In the genomic region with DNA sequence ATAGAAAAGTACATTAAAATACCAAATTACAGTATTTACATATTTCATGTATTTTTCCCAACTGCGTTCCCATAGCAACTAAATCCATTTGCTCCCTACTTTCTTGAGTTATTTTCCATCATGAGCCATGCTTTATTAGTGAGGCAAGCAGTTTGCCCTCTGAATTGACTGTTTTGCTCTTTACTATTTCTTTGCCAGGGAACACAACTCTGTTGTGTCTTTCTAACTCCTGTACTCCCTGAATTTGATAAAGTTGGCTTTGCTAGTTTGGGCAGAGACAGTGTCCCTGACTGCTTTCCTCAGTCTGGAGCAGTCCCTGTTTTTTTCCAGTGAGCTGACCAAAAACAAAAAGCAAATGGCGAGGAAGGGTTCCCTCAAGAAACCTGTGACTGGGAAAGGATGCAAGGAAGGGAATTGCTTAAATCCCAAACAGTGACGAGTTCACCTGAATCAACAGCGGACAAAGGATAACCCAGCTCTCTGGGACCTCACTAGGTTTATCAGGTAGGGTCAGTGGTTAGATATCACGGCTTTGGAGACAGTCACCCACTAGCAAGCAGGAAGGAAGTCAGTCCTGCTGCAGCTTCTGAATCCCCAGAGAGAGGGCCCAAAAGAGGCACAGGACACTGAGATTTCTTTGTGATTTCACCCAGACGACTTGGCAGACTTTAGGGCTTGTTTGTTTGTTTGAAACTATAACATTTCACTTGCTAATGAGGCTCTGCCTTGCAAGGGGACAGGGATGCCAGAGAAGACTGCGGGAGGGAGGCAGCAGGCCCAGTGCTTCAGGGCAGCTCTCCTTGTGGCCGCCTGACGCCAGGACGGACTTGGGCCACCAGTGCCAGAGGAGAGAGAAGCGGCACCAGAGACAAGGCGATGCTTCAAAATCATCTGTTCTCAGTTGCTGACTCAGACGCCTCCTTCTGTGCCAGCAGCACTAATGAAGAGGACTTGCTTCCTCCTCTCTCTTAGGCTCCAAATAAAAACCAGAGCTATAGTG, we compare ENCODE assay signal across 16 cellular contexts.
DNase-seq lines count a peak whose midpoint lies in the region; ATAC-seq, FAIRE-seq and TF ChIP-seq lines count a peak whose summit lies in the region.
"Had no signal": no experiment of that assay in that cellular context is flagged by ENCODE, and none has a peak within 500 bp of the region (broad histone marks: within the 10 kb centered on the region; RNA-seq: fewer than 3 reads in every experiment).

No MANE protein-coding gene starts in this region.

- FAIRE-seq in GM12892 (lab: Jason Lieb, UNC): peak; percentile 33

- no peak overlapping the region for H3K4me3 ChIP-seq in iPS DF 6.9 (ENCODE audit: low read length)
- H3K4me3 ChIP-seq: ascending aorta had no signal

- no peaks in the 10 kb centered on the region for H3K27me3 ChIP-seq in iPS DF 6.9 (ENCODE audit: control insufficient read depth, insufficient read depth, low read length)
- H3K27me3 ChIP-seq: ascending aorta had no signal

- no peak for DNase-seq in GM12892 (ENCODE audit: insufficient read length)
- DNase-seq in anterior cingulate cortex (lab: John Stamatoyannopoulos, UW): peak in 57 of 58 donors; percentile 13 to 87 (median 66)
- DNase-seq in iPS DF 6.9 (ENCODE audit: low read depth, low spot score): peak; percentile 52
- peak; percentile 67 for DNase-seq in putamen (ENCODE audit: low spot score)
- no peak for DNase-seq in activated CD4-positive, alpha-beta T cell treated with anti-CD3 and anti-CD28 coated beads for 1 hour
- no peak for DNase-seq in foreskin melanocyte
- no peak for DNase-seq in activated CD8-positive, alpha-beta memory T cell treated with anti-CD3 and anti-CD28 coated beads, Interleukin-2, amount 50 U/mL, for 48 hours
- DNase-seq: activated CD4-positive, alpha-beta T cell treated with anti-CD3 and anti-CD28 coated beads, Interleukin-2, amount 50 U/mL, for 4 hours; CD4-positive, alpha-beta memory T cell; HFFc6; kidney; MV-4-11; right cardiac atrium; T-helper 9 cell had no signal

- no CpG with 5 or more reads among the region's 13 CpGs for WGBS in iPS DF 6.9 (ENCODE audit: insufficient coverage, insufficient read length)

- H3K9me3 ChIP-seq in iPS DF 6.9 (ENCODE audit: control insufficient read depth, insufficient read depth, low read length): no peaks in the 10 kb centered on the region
- H3K9me3 ChIP-seq: ascending aorta had no signal

- TF ChIP-seq POLR2A in GM12892 (IDR thresholded peaks at IDR 0.05; ENCODE audit: low read depth, low read length): no peak

- no peak for ATAC-seq in GM18873 (IDR thresholded peaks at IDR 0.05; ENCODE audit: low FRiP score, unreplicated experiment)
- ATAC-seq: right cardiac atrium had no signal

- no peaks in the 10 kb centered on the region for H3K36me3 ChIP-seq in iPS DF 6.9 (ENCODE audit: control insufficient read depth, insufficient read depth, low read length)
- H3K36me3 ChIP-seq: ascending aorta had no signal

- no peak overlapping the region for H3K27ac ChIP-seq in iPS DF 6.9 (ENCODE audit: low read length)
- H3K27ac ChIP-seq: ascending aorta had no signal

- peaks cover 5% of the 10 kb centered on the region; the same call in 1 of the 2 replicates for H3K4me1 ChIP-seq in iPS DF 6.9 (ENCODE audit: control insufficient read depth, insufficient read depth, low read length)
- H3K4me1 ChIP-seq: ascending aorta had no signal

Comparison
In these comparisons a context has a peak if more than half of its experiments do, and no peak if none do; other contexts are left out.
1. DNase-seq: peak in anterior cingulate cortex (57 of 58), iPS DF 6.9 (single experiment) and putamen (single experiment); none in GM12892 (single experiment), activated CD4-positive, alpha-beta T cell treated with anti-CD3 and anti-CD28 coated beads for 1 hour (single experiment), foreskin melanocyte (single experiment) and activated CD8-positive, alpha-beta memory T cell treated with anti-CD3 and anti-CD28 coated beads, Interleukin-2, amount 50 U/mL, for 48 hours (single experiment).